Comparison of ENCODE assay signal across 13 cellular contexts in the genomic region with DNA sequence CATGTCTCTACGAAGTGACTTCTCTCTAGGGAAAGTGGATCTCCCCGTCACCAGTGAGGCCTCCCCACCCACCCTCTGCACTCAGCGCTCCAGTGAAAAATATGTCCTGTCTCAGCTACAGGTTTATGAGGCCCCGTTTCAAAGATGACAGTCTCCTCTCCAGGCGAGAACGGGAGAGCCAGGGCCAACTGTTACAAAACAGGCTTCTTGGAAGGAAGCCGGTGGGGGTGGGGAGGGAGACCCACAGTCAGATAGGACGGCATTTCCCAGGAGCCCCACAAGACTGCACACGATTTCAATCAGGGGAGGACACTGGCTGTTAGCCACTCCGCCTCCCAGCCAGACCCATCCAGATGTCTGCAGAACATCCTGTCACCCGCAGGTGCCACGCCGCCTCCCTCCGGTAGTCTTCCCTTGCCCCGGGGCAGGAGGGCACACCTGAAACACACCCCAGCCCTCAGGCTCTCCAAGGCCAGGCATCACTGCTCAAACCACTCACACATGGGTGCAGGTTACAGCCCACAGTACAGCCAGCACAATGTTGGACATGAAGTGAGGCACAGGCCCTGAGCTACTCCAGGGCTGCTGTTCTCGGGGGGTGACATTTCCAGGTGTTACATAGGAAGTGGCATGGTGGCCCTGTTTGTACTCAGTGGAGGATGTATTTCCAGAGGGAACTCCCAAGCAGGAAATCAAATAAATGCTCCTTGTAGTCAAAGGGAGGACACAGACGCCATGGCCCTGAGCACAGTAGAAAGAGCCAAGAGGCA.
DNase-seq lines count a peak whose midpoint lies in the region; ATAC-seq and TF ChIP-seq lines count a peak whose summit lies in the region.
"Had no signal": no experiment of that assay in that cellular context is flagged by ENCODE, and none has a peak within 500 bp of the region (broad histone marks: within the 10 kb centered on the region; RNA-seq: fewer than 3 reads in every experiment).

No MANE protein-coding gene starts in this region.

- no peaks in the 10 kb centered on the region for H3K36me3 ChIP-seq in aorta (ENCODE audit: control insufficient read depth in 1 of 2, insufficient read depth in 2 of 2, low read length in 1 of 2)
- H3K36me3 ChIP-seq: thyroid gland had no signal

- peak; percentile 46 for DNase-seq in activated effector memory CD4-positive, alpha-beta T cell treated with anti-CD3 and anti-CD28 coated beads, Interleukin-2, amount 50 U/mL, for 16 hours
- DNase-seq in activated effector memory CD4-positive, alpha-beta T cell treated with Interleukin-2 at 50 U/mL for 16 hours = no peak
- peak; percentile 42 for DNase-seq in epithelial cell of esophagus (ENCODE audit: low read depth)
- peak in 1 of 2 experiments; percentile 56 for DNase-seq in mesothelial cell of epicardium (ENCODE audit: low spot score in 2 of 2, unreplicated experiment in 2 of 2)
- DNase-seq in aorta = peak in 1 of 2 donors; percentile 50
- no peak for DNase-seq in SW 1271 (lab: John Stamatoyannopoulos, UW)
- DNase-seq in kidney tubule cell (ENCODE audit: low spot score) = no peak
- DNase-seq in stimulated activated CD4-positive, alpha-beta T cell treated with anti-CD3 and anti-CD28 coated beads, Interleukin-2, amount 100 ng/mL, for 24 hours = no peak
- DNase-seq: Calu3, NCI-H1105 treated with DMSO at 0.1 percent for 48 hours, NCI-H446 had no signal

- H3K27ac ChIP-seq in aorta (ENCODE audit: low read depth in 1 of 2, low read length in 2 of 2) = no peak overlapping the region
- H3K27ac ChIP-seq: thyroid gland had no signal

- no peaks in the 10 kb centered on the region for H3K9me3 ChIP-seq in aorta (ENCODE audit: control insufficient read depth, low read length)
- H3K9me3 ChIP-seq: thyroid gland had no signal

- no peak overlapping the region for H3K4me3 ChIP-seq in epithelial cell of esophagus (ENCODE audit: low read length)
- H3K4me3 ChIP-seq in aorta (ENCODE audit: low read length in 2 of 2) = no peak overlapping the region
- H3K4me3 ChIP-seq: thyroid gland had no signal

- H3K36me3 Mint-ChIP-seq in mesothelial cell of epicardium = no peaks in the 10 kb centered on the region

- TF ChIP-seq CTCF in epithelial cell of esophagus (IDR thresholded peaks at IDR 0.05; ENCODE audit: insufficient read depth, low read depth, low read length, missing control alignments) (no peak), mesothelial cell of epicardium (IDR thresholded peaks at IDR 0.05; ENCODE audit: unreplicated experiment) (no peak)

- no peaks in the 10 kb centered on the region for H3K9me3 Mint-ChIP-seq in mesothelial cell of epicardium

- 64 to 65% methylated on average over 17 of the region's 17 CpGs for WGBS in aorta, 2 donors

- intact Hi-C loops in aorta (cut with DNase I) = no loop called here

- peak; percentile 46 for ATAC-seq in aorta (ENCODE audit: low FRiP score)

- no peaks in the 10 kb centered on the region for H3K27me3 ChIP-seq in aorta (ENCODE audit: control insufficient read depth in 1 of 2, insufficient read depth in 2 of 2, low read length in 1 of 2)
- H3K27me3 ChIP-seq: thyroid gland had no signal

- H3K27ac Mint-ChIP-seq in mesothelial cell of epicardium = peak overlapping the region; percentile 83
- H3K27ac Mint-ChIP-seq: progenitor cell of endocrine pancreas had no signal

- H3K4me1 Mint-ChIP-seq in mesothelial cell of epicardium = peaks cover 20% of the 10 kb centered on the region

- peaks cover 2% of the 10 kb centered on the region for H3K27me3 Mint-ChIP-seq in mesothelial cell of epicardium (ENCODE audit: low read depth)

- peak overlapping the region; percentile 26 for H3K4me3 Mint-ChIP-seq in mesothelial cell of epicardium

- no peaks in the 10 kb centered on the region for H3K4me1 ChIP-seq in aorta (ENCODE audit: control insufficient read depth in 1 of 2, insufficient read depth in 2 of 2, low read length in 2 of 2)
- H3K4me1 ChIP-seq: thyroid gland had no signal

Comparison
In these comparisons a context has a peak if more than half of its experiments do, and no peak if none do; other contexts are left out.
1. DNase-seq: peak in activated effector memory CD4-positive, alpha-beta T cell treated with anti-CD3 and anti-CD28 coated beads, Interleukin-2, amount 50 U/mL, for 16 hours (single experiment) and epithelial cell of esophagus (single experiment); none in activated effector memory CD4-positive, alpha-beta T cell treated with Interleukin-2 at 50 U/mL for 16 hours (single experiment), SW 1271 (0 of 2), kidney tubule cell (single experiment) and stimulated activated CD4-positive, alpha-beta T cell treated with anti-CD3 and anti-CD28 coated beads, Interleukin-2, amount 100 ng/mL, for 24 hours (0 of 2).